In genomic region chr1:114124644-114125043, GRCh38 we compare ENCODE assay signal across 1 cellular context.
TF ChIP-seq lines count a peak whose summit lies in the region.

No MANE protein-coding gene starts in this region.

TF ChIP-seq in IMR-90, 13 proteins besides CTCF, POLR2A, EP300 and RAD21:
- TF ChIP-seq CEBPB (IDR thresholded peaks at IDR 0.05; ENCODE audit: low read depth, low read length) (no peak), ELK1 (IDR thresholded peaks at IDR 0.05; ENCODE audit: borderline replicate concordance, low read depth, low read length) (no peak), MAZ (IDR thresholded peaks at IDR 0.05; ENCODE audit: borderline replicate concordance, low read depth, low read length) (no peak), RCOR1 (IDR thresholded peaks at IDR 0.05; ENCODE audit: insufficient replicate concordance, low read length) (no peak), NFE2L2 (IDR thresholded peaks at IDR 0.05; ENCODE audit: low read depth, low read length) (no peak), SMC3 (IDR thresholded peaks at IDR 0.05; ENCODE audit: low read depth, low read length) (no peak)
